35 cellular contexts compared by ENCODE assay signal in the genomic region with DNA sequence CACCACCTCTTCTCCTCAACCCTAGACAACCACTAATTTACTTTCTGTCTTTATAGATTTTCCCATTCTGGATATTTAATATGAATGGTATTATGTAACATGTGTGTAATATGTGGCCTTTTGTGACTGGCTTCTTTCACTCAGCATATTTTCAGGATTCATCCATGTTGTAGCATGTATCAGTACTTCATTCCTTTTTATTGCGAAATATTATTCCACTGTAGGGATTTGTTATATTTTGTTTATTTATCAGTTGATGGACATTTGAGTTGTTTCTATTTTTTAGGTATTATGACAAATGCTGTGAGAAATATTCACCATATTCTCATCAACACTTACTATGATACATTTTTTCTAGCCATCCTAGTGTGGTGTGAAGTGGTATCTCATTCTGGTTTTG.
DNase-seq lines count a peak whose midpoint lies in the region; ATAC-seq, FAIRE-seq and TF ChIP-seq lines count a peak whose summit lies in the region.
"Had no signal": no experiment of that assay in that cellular context is flagged by ENCODE, and none has a peak within 500 bp of the region (broad histone marks: within the 10 kb centered on the region; RNA-seq: fewer than 3 reads in every experiment).

No MANE protein-coding gene starts in this region.

- H4K91ac ChIP-seq in IMR-90 (ENCODE audit: insufficient read depth, low read depth, low read length) (no peak overlapping the region), H1 (replicated peaks; ENCODE audit: insufficient read length, low read length) (no peak overlapping the region)

- dilution Hi-C loops in IMR-90 (cut with HindIII; ENCODE audit: low sequenced_read_pairs, unreplicated experiment): no loop called here

- H3K9me3 Mint-ChIP-seq in stimulated activated effector memory CD8-positive, alpha-beta T cell treated with anti-CD3 and anti-CD28 coated beads, Interleukin-12 subunit alpha, Interleukin-12 subunit beta, amount 100 ng/mL, for 72 hours: peaks cover 9% of the 10 kb centered on the region

- no peak overlapping the region for H3K56ac ChIP-seq in IMR-90 (ENCODE audit: extremely low read depth, insufficient read depth, low read length)
- H3K56ac ChIP-seq in H1 (replicated peaks; ENCODE audit: insufficient read length, low read depth, low read length): no peak overlapping the region

- H2AK9ac ChIP-seq in IMR-90 (replicated peaks; ENCODE audit: low read depth, low read length, poor library complexity): no peak overlapping the region

- CTCF ChIA-PET in IMR-90 (lab: Yijun Ruan, JAX): no interaction called here
- CTCF ChIA-PET in K562 (lab: Yijun Ruan, JAX; ENCODE audit: low intra/inter-chr PET ratio): no interaction called here
- CTCF ChIA-PET in H1 (lab: Charles Lee; ENCODE audit: partially characterized antibody): no interaction called here
- CTCF ChIA-PET in RWPE1 (lab: Yijun Ruan, JAX): no interaction called here

- intact Hi-C loops in IMR-90 (cut with micrococcal nuclease) (no loop called here), K562 (cut with micrococcal nuclease) (no loop called here)

- H3K9me3 ChIP-seq in IMR-90 (ENCODE audit: control insufficient read depth, insufficient read depth, low read length): peaks cover 7% of the 10 kb centered on the region
- no peaks in the 10 kb centered on the region; the same call in none of the 2 replicates for H3K9me3 ChIP-seq in K562 (replicated peaks; ENCODE audit: control insufficient read depth, insufficient read depth, low read depth, low read length)
- H3K9me3 ChIP-seq in H1 (ENCODE audit: insufficient read depth in 2 of 2, low read depth in 1 of 2, low read length in 1 of 2): no peaks in the 10 kb centered on the region
- H3K9me3 ChIP-seq: A549; BE2C; BLaER1; BLaER1 treated with 17β-estradiol and CSF1 and Interleukin-3, amounts not matched to agents 10 nM and 100 nM; Caco-2 had no signal

- H2BK120ac ChIP-seq in IMR-90 (ENCODE audit: low read depth, low read length) (no peak overlapping the region), H1 (replicated peaks; ENCODE audit: low read depth, low read length) (no peak overlapping the region)

- H3K9me1 ChIP-seq in IMR-90 (ENCODE audit: insufficient read depth, low read length) (no peaks in the 10 kb centered on the region), K562 (ENCODE audit: control insufficient read depth, insufficient read depth, low read length) (no peaks in the 10 kb centered on the region)

- no peak for TF ChIP-seq CTCF in IMR-90 (conservative IDR thresholded peaks at IDR 0.05; ENCODE audit: low read depth, low read length)
- no peak for TF ChIP-seq CTCF in K562 (IDR thresholded peaks at IDR 0.05 in 2 of 3, conservative IDR thresholded peaks at IDR 0.05 in 1 of 3; ENCODE audit: insufficient read depth in 2 of 3, low read depth in 1 of 3, low read length in 3 of 3)
- TF ChIP-seq CTCF in H1 (IDR thresholded peaks at IDR 0.05; ENCODE audit: control extremely low read depth in 1 of 3, insufficient read depth in 1 of 3, low read depth in 1 of 3, low read length in 3 of 3): no peak
- no peak for TF ChIP-seq CTCF in RWPE1 (conservative IDR thresholded peaks at IDR 0.05; ENCODE audit: low read depth)

- in situ Hi-C loops in IMR-90 (cut with MboI; ENCODE audit: low sequenced_read_pairs): no loop called here
- in situ Hi-C loops in K562 (cut with MboI): no loop called here

- no CpG with 5 or more reads among the region's 1 CpG for WGBS in IMR-90 (ENCODE audit: extremely low coverage in 2 of 2, insufficient read length in 1 of 2), 2 experiments
- WGBS in K562 (ENCODE audit: insufficient coverage, low coverage, missing lambda C conversion rate): 0% methylated on average over 1 of the region's 1 CpG
- 96% methylated on average over 1 of the region's 1 CpG; no CpG with 5 or more reads in 1 of the 2 experiments for WGBS in H1 (ENCODE audit: extremely low coverage in 1 of 2, insufficient coverage in 1 of 2, insufficient read length in 1 of 2, insufficient replicate concordance in 2 of 2, low coverage in 1 of 2, low lambda C conversion rate in 2 of 2, missing lambda C conversion rate in 1 of 2), 2 experiments

- no peak overlapping the region for H3K27ac ChIP-seq in IMR-90 (ENCODE audit: insufficient read depth, low read length)
- H3K27ac ChIP-seq in K562 (ENCODE audit: extremely low read depth, low read depth, low read length): no peak overlapping the region
- no peak overlapping the region for H3K27ac ChIP-seq in H1 (ENCODE audit: low read depth, low read length)
- H3K27ac ChIP-seq in RWPE1: no peak overlapping the region
- H3K27ac ChIP-seq: 22Rv1; A549; BLaER1; BLaER1 treated with 17β-estradiol and CSF1 and Interleukin-3, amounts not matched to agents 10 nM and 100 nM; C4-2B had no signal

- TF ChIP-seq POLR2A in IMR-90 (IDR thresholded peaks at IDR 0.05; ENCODE audit: low read depth, low read length) (no peak), K562 (conservative IDR thresholded peaks at IDR 0.05) (no peak), H1 (IDR thresholded peaks at IDR 0.05; ENCODE audit: control extremely low read depth in 1 of 2, low read depth in 2 of 2, low read length in 2 of 2) (no peak)

- no peaks in the 10 kb centered on the region for H3K23me2 ChIP-seq in H1 (ENCODE audit: low read depth, low read length)

- TF ChIP-seq RAD21 in IMR-90 (IDR thresholded peaks at IDR 0.05; ENCODE audit: low read length) (no peak), K562 (CRISPR knock-in tag; conservative IDR thresholded peaks at IDR 0.05 in 1 of 2, IDR thresholded peaks at IDR 0.05 in 1 of 2) (no peak), H1 (IDR thresholded peaks at IDR 0.05 in 1 of 2, conservative IDR thresholded peaks at IDR 0.05 in 1 of 2; ENCODE audit: low read depth in 2 of 2, low read length in 2 of 2) (no peak)

- H2BK5ac ChIP-seq in IMR-90 (ENCODE audit: low read depth, low read length, poor library complexity, severe bottlenecking) (no peak overlapping the region), H1 (ENCODE audit: low read depth, low read length) (no peak overlapping the region)

- H3K27me3 ChIP-seq in IMR-90 (ENCODE audit: control insufficient read depth, insufficient read depth, low read length) (no peaks in the 10 kb centered on the region), K562 (ENCODE audit: control insufficient read depth in 2 of 2, insufficient read depth in 2 of 2, low read length in 2 of 2) (no peaks in the 10 kb centered on the region; a peak in 1 of 5 replicates), H1 (replicated peaks in 1 of 4; ENCODE audit: control insufficient read depth in 3 of 4, extremely low read depth in 1 of 4, insufficient read depth in 3 of 4, low read length in 3 of 4) (peaks cover 0 to 1% (median 0%) of the 10 kb centered on the region in 4 experiments; a peak in 1 of 7 replicates)
- H3K27me3 ChIP-seq: BE2C; BLaER1; BLaER1 treated with 17β-estradiol and CSF1 and Interleukin-3, amounts not matched to agents 10 nM and 100 nM had no signal

- no peak overlapping the region for H3K4me3 ChIP-seq in IMR-90 (ENCODE audit: insufficient read depth, low read depth, low read length)
- H3K4me3 ChIP-seq in K562: no peak overlapping the region
- no peak overlapping the region for H3K4me3 ChIP-seq in H1 (ENCODE audit: extremely low read depth in 1 of 4, insufficient read depth in 2 of 4, low read depth in 3 of 4, low read length in 4 of 4)
- H3K4me3 ChIP-seq: A549; BLaER1; BLaER1 treated with 17β-estradiol and CSF1 and Interleukin-3, amounts not matched to agents 10 nM and 100 nM had no signal

- H3K23ac ChIP-seq in IMR-90 (ENCODE audit: low read depth, low read length) (no peak overlapping the region), H1 (ENCODE audit: insufficient read length) (no peak overlapping the region)

- H2BK15ac ChIP-seq in IMR-90 (ENCODE audit: low read depth, low read length): no peak overlapping the region
- H2BK15ac ChIP-seq in H1 (ENCODE audit: low read length): no peak overlapping the region

- H3K4ac ChIP-seq in IMR-90 (ENCODE audit: low read depth, low read length) (no peak overlapping the region), H1 (replicated peaks; ENCODE audit: insufficient read length, low read depth, low read length) (no peak overlapping the region)

- no peaks in the 10 kb centered on the region for H3K4me1 Mint-ChIP-seq in stimulated activated effector memory CD8-positive, alpha-beta T cell treated with anti-CD3 and anti-CD28 coated beads, Interleukin-12 subunit alpha, Interleukin-12 subunit beta, amount 100 ng/mL, for 72 hours
- H3K4me1 Mint-ChIP-seq: B cell; CD14-positive monocyte; CD4-positive, alpha-beta memory T cell; CD4-positive, CD25-positive, alpha-beta regulatory T cell; CD8-positive, alpha-beta memory T cell had no signal

- H3K36me3 Mint-ChIP-seq in stimulated activated effector memory CD8-positive, alpha-beta T cell treated with anti-CD3 and anti-CD28 coated beads, Interleukin-12 subunit alpha, Interleukin-12 subunit beta, amount 100 ng/mL, for 72 hours: no peaks in the 10 kb centered on the region
- H3K36me3 Mint-ChIP-seq: CD14-positive monocyte; CD4-positive, alpha-beta memory T cell; CD4-positive, CD25-positive, alpha-beta regulatory T cell; CD8-positive, alpha-beta memory T cell; CD8-positive, alpha-beta T cell had no signal

- H4K8ac ChIP-seq in IMR-90 (ENCODE audit: low read depth in 2 of 2, low read length in 2 of 2) (no peak overlapping the region), H1 (ENCODE audit: extremely low read depth, insufficient read depth, low read length) (no peak overlapping the region)

- H3K27ac Mint-ChIP-seq in stimulated activated effector memory CD8-positive, alpha-beta T cell treated with anti-CD3 and anti-CD28 coated beads, Interleukin-12 subunit alpha, Interleukin-12 subunit beta, amount 100 ng/mL, for 72 hours: no peak overlapping the region
- H3K27ac Mint-ChIP-seq: B cell; CD14-positive monocyte; CD4-positive, alpha-beta memory T cell; CD4-positive, alpha-beta T cell; CD4-positive, CD25-positive, alpha-beta regulatory T cell; CD8-positive, alpha-beta memory T cell; CD8-positive, alpha-beta T cell had no signal

- no peak for FAIRE-seq in K562 (lab: Jason Lieb, UNC)
- FAIRE-seq in H1 (lab: Jason Lieb, UNC): no peak
- FAIRE-seq: A204.1, A549, D721Med had no signal

- H3K79me1 ChIP-seq in IMR-90 (ENCODE audit: low read depth in 1 of 2, low read length in 2 of 2): no peaks in the 10 kb centered on the region
- no peaks in the 10 kb centered on the region for H3K79me1 ChIP-seq in H1 (ENCODE audit: low read depth, low read length)

- H3K36me3 ChIP-seq in IMR-90 (ENCODE audit: control insufficient read depth, insufficient read depth, low read length) (no peaks in the 10 kb centered on the region), K562 (ENCODE audit: control insufficient read depth, insufficient read depth, low read length) (no peaks in the 10 kb centered on the region), H1 (ENCODE audit: control insufficient read depth in 2 of 4, insufficient read depth in 4 of 4, low read length in 3 of 4) (no peaks in the 10 kb centered on the region)
- H3K36me3 ChIP-seq: BE2C; BLaER1; BLaER1 treated with 17β-estradiol and CSF1 and Interleukin-3, amounts not matched to agents 10 nM and 100 nM had no signal

- ATAC-seq in IMR-90 (ENCODE audit: low read depth) (no peak), K562 (no peak), GM21786 (IDR thresholded peaks at IDR 0.05; ENCODE audit: unreplicated experiment) (no peak)
- no peak for ATAC-seq in stimulated activated effector memory CD8-positive, alpha-beta T cell treated with anti-CD3 and anti-CD28 coated beads, Interleukin-12 subunit alpha, Interleukin-12 subunit beta, amount 100 ng/mL, for 72 hours
- ATAC-seq: A549; CD8-positive, alpha-beta T cell had no signal

- H3K4me2 ChIP-seq in IMR-90 (ENCODE audit: low read depth, low read length) (no peak overlapping the region), K562 (ENCODE audit: insufficient read depth, low read length) (no peak overlapping the region), H1 (ENCODE audit: insufficient read depth in 1 of 2, low read depth in 2 of 2, low read length in 2 of 2) (no peak overlapping the region)
- H3K4me2 ChIP-seq: A549; BLaER1; BLaER1 treated with 17β-estradiol and CSF1 and Interleukin-3, amounts not matched to agents 10 nM and 100 nM had no signal

- H3K4me1 ChIP-seq in IMR-90 (ENCODE audit: control insufficient read depth, insufficient read depth, low read length): no peaks in the 10 kb centered on the region
- H3K4me1 ChIP-seq in K562 (replicated peaks in 1 of 2; ENCODE audit: control insufficient read depth in 2 of 2, insufficient read depth in 2 of 2, low read length in 2 of 2): no peaks in the 10 kb centered on the region
- no peaks in the 10 kb centered on the region for H3K4me1 ChIP-seq in H1 (replicated peaks in 1 of 4; ENCODE audit: control insufficient read depth in 3 of 4, insufficient read depth in 4 of 4, low read length in 3 of 4)
- H3K4me1 ChIP-seq: A549; BE2C; BLaER1; BLaER1 treated with 17β-estradiol and CSF1 and Interleukin-3, amounts not matched to agents 10 nM and 100 nM; Caco-2 had no signal

- no peak for DNase-seq in IMR-90
- no peak for DNase-seq in K562 (ENCODE audit: extremely low read depth in 1 of 4, low spot score in 3 of 4)
- DNase-seq in H1 (ENCODE audit: low read depth in 1 of 2, low spot score in 2 of 2): no peak
- no peak for DNase-seq in RWPE1 (ENCODE audit: low spot score)
- DNase-seq in stimulated activated effector memory CD8-positive, alpha-beta T cell treated with anti-CD3 and anti-CD28 coated beads, Interleukin-12 subunit alpha, Interleukin-12 subunit beta, amount 100 ng/mL, for 72 hours (ENCODE audit: low spot score in 2 of 2): no peak
- DNase-seq: 8988T; ACHN; AML-193; BE2C; C1 segment of cervical spinal cord; Caco-2; Calu3; CD4-positive, alpha-beta memory T cell; CD4-positive, alpha-beta T cell; CD4-positive, CD25-positive, alpha-beta regulatory T cell; CD8-positive, alpha-beta memory T cell; CD8-positive, alpha-beta T cell; COR-L47; DMS 273 treated with DMSO at 0.1 percent for 48 hours; DMS153; DMS53; DMS79; DMS79 treated with DMSO at 0.1 percent for 48 hours; DND-41; EL had no signal

- H3K4me3 Mint-ChIP-seq in stimulated activated effector memory CD8-positive, alpha-beta T cell treated with anti-CD3 and anti-CD28 coated beads, Interleukin-12 subunit alpha, Interleukin-12 subunit beta, amount 100 ng/mL, for 72 hours: no peak overlapping the region
- H3K4me3 Mint-ChIP-seq: B cell; CD14-positive monocyte; CD4-positive, alpha-beta memory T cell; CD4-positive, alpha-beta T cell; CD4-positive, CD25-positive, alpha-beta regulatory T cell; CD8-positive, alpha-beta memory T cell; CD8-positive, alpha-beta T cell had no signal

- H3K9ac ChIP-seq in IMR-90 (ENCODE audit: low read depth, low read length): no peak overlapping the region
- H3K9ac ChIP-seq in K562 (ENCODE audit: insufficient read depth in 1 of 2, low read depth in 2 of 2, low read length in 2 of 2): no peak overlapping the region
- no peak overlapping the region for H3K9ac ChIP-seq in H1 (replicated peaks in 1 of 4; ENCODE audit: extremely low read depth in 1 of 4, low read depth in 3 of 4, low read length in 3 of 4)
- H3K9ac ChIP-seq: BLaER1; BLaER1 treated with 17β-estradiol and CSF1 and Interleukin-3, amounts not matched to agents 10 nM and 100 nM had no signal

- H4K5ac ChIP-seq in IMR-90 (ENCODE audit: low read depth, low read length): no peak overlapping the region
- H4K5ac ChIP-seq in H1 (ENCODE audit: insufficient read length, low read depth, low read length): no peak overlapping the region

- H2AFZ ChIP-seq in IMR-90 (replicated peaks; ENCODE audit: low read length, poor library complexity) (no peak overlapping the region), K562 (ENCODE audit: low read depth, low read length) (no peak overlapping the region), H1 (ENCODE audit: low read length) (no peak overlapping the region)

- no peak overlapping the region for H2AK5ac ChIP-seq in IMR-90 (ENCODE audit: low read depth, low read length)
- no peak overlapping the region for H2AK5ac ChIP-seq in H1 (ENCODE audit: low read depth, low read length)

- H3K79me2 ChIP-seq in K562 (ENCODE audit: control insufficient read depth, insufficient read depth, low read length) (no peaks in the 10 kb centered on the region), H1 (ENCODE audit: control insufficient read depth in 1 of 2, insufficient read depth in 2 of 2, low read length in 2 of 2) (no peaks in the 10 kb centered on the region)

- BruUV-seq in IMR-90 (replicated peaks; lab: Mats Ljungman, UMichigan): no TSS peak
- BruUV-seq in K562 (replicated peaks; lab: Mats Ljungman, UMichigan): no TSS peak

- POLR2A ChIA-PET in IMR-90 (lab: Charles Lee; ENCODE audit: unreplicated experiment): no interaction called here
- POLR2A ChIA-PET in K562 (lab: Yijun Ruan, JAX): no interaction called here
- POLR2A ChIA-PET in H1 (lab: Charles Lee; ENCODE audit: partially characterized antibody): no interaction called here
- POLR2A ChIA-PET in RWPE1 (lab: Yijun Ruan, JAX; ENCODE audit: low non-redundant PET): no interaction called here

- H4K20me1 ChIP-seq in IMR-90 (ENCODE audit: insufficient read depth, low read length) (no peaks in the 10 kb centered on the region), K562 (replicated peaks; ENCODE audit: control insufficient read depth, insufficient read depth, low read length) (no peaks in the 10 kb centered on the region), H1 (replicated peaks in 1 of 2; ENCODE audit: control insufficient read depth in 1 of 2, insufficient read depth in 2 of 2, low read length in 2 of 2) (no peaks in the 10 kb centered on the region)
- H4K20me1 ChIP-seq: BLaER1; BLaER1 treated with 17β-estradiol and CSF1 and Interleukin-3, amounts not matched to agents 10 nM and 100 nM had no signal

- H3K14ac ChIP-seq in IMR-90 (replicated peaks; ENCODE audit: low read depth, low read length) (no peak overlapping the region), H1 (ENCODE audit: insufficient read length) (no peak overlapping the region)

- no peak for TF ChIP-seq EP300 in K562 (IDR thresholded peaks at IDR 0.05; ENCODE audit: low read length)
- no peak for TF ChIP-seq EP300 in H1 (IDR thresholded peaks at IDR 0.05; ENCODE audit: borderline replicate concordance in 1 of 2, low read depth in 2 of 2, low read length in 2 of 2)

- H2BK12ac ChIP-seq in H1 (ENCODE audit: low read depth, low read length): no peak overlapping the region

- H3K18ac ChIP-seq in IMR-90 (ENCODE audit: low read depth, low read length) (no peak overlapping the region), H1 (ENCODE audit: extremely low read depth, low read length) (no peak overlapping the region)

- H2BK20ac ChIP-seq in IMR-90 (ENCODE audit: low read depth, low read length) (no peak overlapping the region), H1 (ENCODE audit: low read length) (no peak overlapping the region)
